9 cellular contexts compared by ENCODE assay signal in genomic region chr3:63818282-63819150, GRCh38. TPM values are rescaled to one million over a fixed set of nuclear protein-coding genes. Genes with fewer than 3 reads are reported as not detected.
DNase-seq lines count a peak whose midpoint lies in the region; ATAC-seq, FAIRE-seq and TF ChIP-seq lines count a peak whose summit lies in the region.
"Had no signal": no experiment of that assay in that cellular context is flagged by ENCODE, and none has a peak within 500 bp of the region (broad histone marks: within the 10 kb centered on the region; RNA-seq: fewer than 3 reads in every experiment).

No MANE protein-coding gene starts in this region.

- intact Hi-C loops in right cardiac atrium (cut with DNase I): loop anchor here (2.0 to 5.0 kb wide), 2 partner anchors 466 to 468 kb away; no protein-coding TSS in a partner anchor

- no peak overlapping the region for H2AFZ ChIP-seq in SU-DHL-6 (ENCODE audit: low read depth, low read length, severe bottlenecking)

- H3K9me3 ChIP-seq in SU-DHL-6 (ENCODE audit: insufficient read depth, low read length) (no peaks in the 10 kb centered on the region), right cardiac atrium (ENCODE audit: control insufficient read depth, low read length) (no peaks in the 10 kb centered on the region), small intestine (ENCODE audit: control insufficient read depth, low read depth) (no peaks in the 10 kb centered on the region)

- TF ChIP-seq CTCF in SU-DHL-6 (IDR thresholded peaks at IDR 0.05; ENCODE audit: insufficient read depth, low read length, poor library complexity, severe bottlenecking): peak; percentile 70

- H3K27me3 ChIP-seq in SU-DHL-6 (ENCODE audit: low read length): no peaks in the 10 kb centered on the region
- no peaks in the 10 kb centered on the region for H3K27me3 ChIP-seq in right cardiac atrium (ENCODE audit: control insufficient read depth, insufficient read depth)
- no peaks in the 10 kb centered on the region for H3K27me3 ChIP-seq in small intestine (ENCODE audit: control insufficient read depth in 2 of 2, insufficient read depth in 2 of 2, low read length in 2 of 2)

- no peak overlapping the region for H3K4me3 ChIP-seq in SU-DHL-6 (ENCODE audit: insufficient read depth, low read length, poor library complexity, severe bottlenecking)
- H3K4me3 ChIP-seq in right cardiac atrium (ENCODE audit: low read length): no peak overlapping the region
- H3K4me3 ChIP-seq in small intestine (ENCODE audit: low read depth in 1 of 2, low read length in 2 of 2): no peak overlapping the region

- H3F3A ChIP-seq in SU-DHL-6 (ENCODE audit: insufficient read depth): no peaks in the 10 kb centered on the region

- H4K20me1 ChIP-seq in SU-DHL-6 (ENCODE audit: low read depth, low read length): no peaks in the 10 kb centered on the region

- no peak overlapping the region for H3K9ac ChIP-seq in SU-DHL-6 (ENCODE audit: low read length)

- no peak overlapping the region for H3K4me2 ChIP-seq in SU-DHL-6 (ENCODE audit: low read depth, low read length, poor library complexity, severe bottlenecking)

- H3K27ac ChIP-seq in SU-DHL-6 (ENCODE audit: low read depth, low read length) (no peak overlapping the region), right cardiac atrium (ENCODE audit: low read length) (no peak overlapping the region), small intestine (ENCODE audit: low read depth in 1 of 2, low read length in 1 of 2) (no peak overlapping the region)

- ATAC-seq in GM21529 (IDR thresholded peaks at IDR 0.05; ENCODE audit: unreplicated experiment) (peak; percentile 77), right cardiac atrium (peak in 1 of 2 donors; percentile 64), GM19324 (IDR thresholded peaks at IDR 0.05; ENCODE audit: low FRiP score, unreplicated experiment) (no peak)

- peak; percentile 66 for DNase-seq in DMS79 treated with DMSO at 0.1 percent for 48 hours (lab: John Stamatoyannopoulos, UW)
- DNase-seq in M059J (ENCODE audit: low read depth): peak; percentile 44
- peak; percentile 51 for DNase-seq in amniotic epithelial cell (ENCODE audit: low read depth)
- peak; percentile 19 to 61 (median 50) for DNase-seq in right cardiac atrium
- DNase-seq in small intestine: peak; percentile 63

- 31% methylated on average over 10 of the region's 10 CpGs for WGBS in right cardiac atrium
- 28 to 35% (median 33%) methylated on average over 10 of the region's 10 CpGs for WGBS in small intestine, 3 donors

- H3K4me1 ChIP-seq in right cardiac atrium (ENCODE audit: control insufficient read depth, insufficient read depth, low read length) (no peaks in the 10 kb centered on the region), small intestine (ENCODE audit: control insufficient read depth in 2 of 2, insufficient read depth in 1 of 2, low read depth in 1 of 2, low read length in 1 of 2) (no peaks in the 10 kb centered on the region)

- H3K36me3 ChIP-seq in SU-DHL-6 (ENCODE audit: low read length): no peaks in the 10 kb centered on the region
- H3K36me3 ChIP-seq in small intestine (ENCODE audit: control insufficient read depth in 2 of 2, insufficient read depth in 2 of 2, low read length in 2 of 2): no peaks in the 10 kb centered on the region

- no peaks in the 10 kb centered on the region for H3K79me2 ChIP-seq in SU-DHL-6 (ENCODE audit: insufficient read depth, low read length)

- H3K9me2 ChIP-seq in SU-DHL-6 (replicated peaks; ENCODE audit: insufficient read depth, low read length): no peaks in the 10 kb centered on the region

- peak; percentile 71 for FAIRE-seq in small intestine (lab: Jason Lieb, UNC)

RNA-seq across cellular contexts. Expression of gene C3orf49, which starts 0.6 kb away (rescaled TPM):
- not detected in 2 replicates for total RNA-seq in M059J (2014; rRNA removed; shearing (Covaris generic))
- total RNA-seq in right cardiac atrium: not detected
- polyA plus RNA-seq in right cardiac atrium (not detected), small intestine (not detected)
- polyA plus RNA-seq: esophagus had no signal

RNA-seq across cellular contexts. Expression of gene THOC7, which starts 45.1 kb away (rescaled TPM):
- total RNA-seq in M059J (2014; rRNA removed; shearing (Covaris generic)): 43.6 and 61.4 TPM in 2 replicates
- 10 to 100 TPM; 61.6 to 68.0 (median 66.6) TPM for total RNA-seq in right cardiac atrium
- polyA plus RNA-seq in right cardiac atrium: 109 TPM
- 100 to 1,000 TPM in 1 of 3 donors, 10 to 100 TPM in 2; 77.0 to 114 (median 93.8) TPM for polyA plus RNA-seq in small intestine

RNA-seq across cellular contexts. Expression of gene ATXN7, which starts 45.2 kb away (rescaled TPM):
- 3.2 and 5.4 TPM in 2 replicates for total RNA-seq in M059J (2014; rRNA removed; shearing (Covaris generic))
- total RNA-seq in right cardiac atrium: 10 to 100 TPM; 11.1 to 18.9 (median 13.4) TPM
- polyA plus RNA-seq in right cardiac atrium: 4.8 TPM
- 1 to 10 TPM; 2.4 to 6.0 (median 4.7) TPM for polyA plus RNA-seq in small intestine
